ENCODE assay signal across 8 cellular contexts in genomic region chr17:30378797-30379302, GRCh38.
DNase-seq lines count a peak whose midpoint lies in the region; ATAC-seq and FAIRE-seq lines count a peak whose summit lies in the region.

TSS of gene CPD (plus strand) at chr17:30378927. CDS start at chr17:30378981, 54 bp downstream.

- peak; percentile 93 for FAIRE-seq in GM18507 (lab: Jason Lieb, UNC)

- ATAC-seq in HG02981 (IDR thresholded peaks at IDR 0.05; ENCODE audit: unreplicated experiment) (peak; percentile 86), HG03457 (IDR thresholded peaks at IDR 0.05; ENCODE audit: unreplicated experiment) (no peak)

- DNase-seq in GM18507 (ENCODE audit: extremely low spot score, insufficient read length, low read depth) = peak; percentile 93
- DNase-seq in NCI-H2081 treated with DMSO at 0.1 percent for 48 hours (lab: John Stamatoyannopoulos, UW) = peak; percentile 45
- DNase-seq in T1000 (lab: John Stamatoyannopoulos, UW) = peak; percentile 93
- DNase-seq in astrocyte of the hippocampus (ENCODE audit: low read depth, low spot score) = peak; percentile 99
- DNase-seq in hippocampal formation (lab: John Stamatoyannopoulos, UW) = peak; percentile 95 to 98
- peak; percentile 99 for DNase-seq in retina

Comparison
In these comparisons a context has a peak if more than half of its experiments do, and no peak if none do; other contexts are left out.
1. DNase-seq: peak in every context shown above with its lines; median percentile 99 in astrocyte of the hippocampus; 99 in retina; 96 in hippocampal formation; 93 in GM18507; 93 in T1000; 45 in NCI-H2081 treated with DMSO at 0.1 percent for 48 hours.